ENCODE assay signal across 8 cellular contexts in the genomic region with DNA sequence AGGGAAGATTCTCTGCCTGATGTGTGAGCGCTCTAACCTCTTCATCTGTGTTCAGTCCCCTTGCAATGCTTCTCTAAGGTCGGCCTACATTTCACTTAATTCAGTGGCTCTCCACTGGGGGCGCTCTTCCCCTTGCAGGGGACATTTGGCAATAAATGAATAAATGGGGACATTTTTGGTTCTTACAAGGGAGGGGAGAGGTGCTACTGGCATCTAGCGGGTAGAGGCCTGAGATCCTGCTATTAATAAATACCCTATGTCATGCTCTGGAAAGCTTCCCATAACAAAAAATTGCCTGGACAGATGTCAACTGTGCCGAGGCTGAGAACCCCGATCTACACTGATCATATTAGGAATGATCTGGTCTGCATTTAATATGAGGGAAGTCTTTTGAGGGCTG. TPM values are rescaled to one million over a fixed set of nuclear protein-coding genes. Genes with fewer than 3 reads are reported as not detected.
A peak's percentile ranks its signal among the peaks of the same experiment; 100 is the strongest.
DNase-seq lines count a peak whose midpoint lies in the region; ATAC-seq, FAIRE-seq and TF ChIP-seq lines count a peak whose summit lies in the region.

No MANE protein-coding gene starts in this region.

- no peaks in the 10 kb centered on the region for H4K20me1 ChIP-seq in GM12878 (ENCODE audit: control insufficient read depth, insufficient read depth)

- no peaks in the 10 kb centered on the region for H3K79me2 ChIP-seq in GM12878 (ENCODE audit: control insufficient read depth, insufficient read depth, low read length)

- H3K4me1 ChIP-seq in GM12878 (ENCODE audit: control insufficient read depth, insufficient read depth, low read length) = no peaks in the 10 kb centered on the region

- H3K4me2 ChIP-seq in GM12878 (ENCODE audit: control insufficient read depth, insufficient read depth) = no peak overlapping the region

- peak; percentile 83 for TF ChIP-seq RAD21 in GM12878 (IDR thresholded peaks at IDR 0.05; ENCODE audit: insufficient read depth, low read depth, low read length)

- DNase-seq in ELF-1 (ENCODE audit: low read depth, low spot score) (peak; percentile 75), MG63 (peak; percentile 24), T-helper 1 cell (peak in 4 of 5 donors; percentile 14 to 49 (median 37)), GM12878 (ENCODE audit: low read depth, low spot score) (peak; percentile 16), islet precursor cell (peak; percentile 79)
- peak; percentile 65 for DNase-seq in stimulated activated CD4-positive, alpha-beta T cell treated with anti-CD3 and anti-CD28 coated beads, Interleukin-4, amount 100 ng/mL, for 1 hour

- WGBS in GM12878 (ENCODE audit: insufficient coverage, insufficient replicate concordance, low lambda C conversion rate, missing lambda C conversion rate) = 35% methylated on average over 6 of the region's 6 CpGs

- intact Hi-C loops in GM12878 (cut with micrococcal nuclease; ENCODE audit: unreplicated experiment) = loop anchor here (2.0 kb wide), 1 partner anchor 163 kb away; no protein-coding TSS in a partner anchor

- peak; percentile 82 to 95 (median 86) for TF ChIP-seq CTCF in GM12878 (IDR thresholded peaks at IDR 0.05 in 2 of 3, conservative IDR thresholded peaks at IDR 0.05 in 1 of 3; ENCODE audit: control insufficient read depth in 2 of 3, extremely low read depth in 1 of 3, insufficient read depth in 1 of 3, low read depth in 3 of 3, low read length in 3 of 3)

- no peak for TF ChIP-seq POLR2A in GM12878 (IDR thresholded peaks at IDR 0.05; ENCODE audit: low read depth, low read length)

- POLR2A ChIA-PET in GM12878 (lab: Charles Lee) = no interaction called here

- H3K4me3 ChIP-seq in MG63 = no peak overlapping the region
- no peak overlapping the region for H3K4me3 ChIP-seq in GM12878

- H3K27me3 ChIP-seq in MG63 = no peaks in the 10 kb centered on the region
- no peaks in the 10 kb centered on the region for H3K27me3 ChIP-seq in GM12878 (replicated peaks in 1 of 2; ENCODE audit: control insufficient read depth in 2 of 2, insufficient read depth in 2 of 2, low read length in 1 of 2)

- RAD21 ChIA-PET in GM12878 (lab: Charles Lee; ENCODE audit: unreplicated experiment) = interaction anchor here (1.2 kb wide), 1 partner anchor 162 kb away, joined by 5 read pairs; no protein-coding TSS in a partner anchor

- no peak overlapping the region for H2AFZ ChIP-seq in GM12878 (ENCODE audit: control insufficient read depth, low read depth, low read length)

- H3K9me3 ChIP-seq in MG63 = no peaks in the 10 kb centered on the region
- H3K9me3 ChIP-seq in GM12878 (replicated peaks; ENCODE audit: control insufficient read depth, insufficient read depth, low read length) = no peaks in the 10 kb centered on the region

- peak; percentile 44 for FAIRE-seq in GM12878 (lab: Jason Lieb, UNC)

- H3K9ac ChIP-seq in GM12878 (ENCODE audit: control insufficient read depth, insufficient read depth, low read length) = no peak overlapping the region

- no peak for TF ChIP-seq EP300 in GM12878 (IDR thresholded peaks at IDR 0.05; ENCODE audit: borderline replicate concordance in 1 of 2, control insufficient read depth in 1 of 2, low read depth in 2 of 2, low read length in 2 of 2)

- H3K27ac ChIP-seq in GM12878 (ENCODE audit: control insufficient read depth, insufficient read depth) = no peak overlapping the region

- SMC1A ChIA-PET in GM12878 (lab: Charles Lee; ENCODE audit: uncharacterized antibody, unreplicated experiment) = no interaction called here

- in situ Hi-C loops in GM12878 (cut with MboI) = loop anchor here (5.0 kb wide), 2 partner anchors 165 to 340 kb away; no protein-coding TSS in a partner anchor

- no TSS peak for BruUV-seq in GM12878 (replicated peaks; lab: Mats Ljungman, UMichigan)

- CTCF ChIA-PET in GM12878 (lab: Yijun Ruan, JAX) = interaction anchor here (1.4 to 3.8 kb wide), 4 partner anchors 9 to 163 kb away, joined by 3 to 21 read pairs (median 4); no protein-coding TSS in a partner anchor

- H3K36me3 ChIP-seq in MG63 = no peaks in the 10 kb centered on the region
- no peaks in the 10 kb centered on the region for H3K36me3 ChIP-seq in GM12878 (ENCODE audit: control insufficient read depth in 2 of 2, insufficient read depth in 2 of 2, low read length in 1 of 2)

- peak; percentile 87 for ATAC-seq in GM12878
- no peak for ATAC-seq in HG03565 (IDR thresholded peaks at IDR 0.05; ENCODE audit: unreplicated experiment)
- no peak for ATAC-seq in GM21381 (IDR thresholded peaks at IDR 0.05; ENCODE audit: unreplicated experiment)

TF ChIP-seq in GM12878, 131 proteins besides CTCF, POLR2A, EP300 and RAD21:
- no peak for TF ChIP-seq CBFB (IDR thresholded peaks at IDR 0.05; ENCODE audit: low read depth)
- TF ChIP-seq POU2F2 (IDR thresholded peaks at IDR 0.05; ENCODE audit: borderline replicate concordance, low read depth, low read length) = peak; percentile 52; the same call in 1 of the 3 replicates
- peak; percentile 37; the same call in 1 of the 2 replicates for TF ChIP-seq SMC3 (IDR thresholded peaks at IDR 0.05; ENCODE audit: borderline replicate concordance, low read length)
- TF ChIP-seq, protein P1, sequence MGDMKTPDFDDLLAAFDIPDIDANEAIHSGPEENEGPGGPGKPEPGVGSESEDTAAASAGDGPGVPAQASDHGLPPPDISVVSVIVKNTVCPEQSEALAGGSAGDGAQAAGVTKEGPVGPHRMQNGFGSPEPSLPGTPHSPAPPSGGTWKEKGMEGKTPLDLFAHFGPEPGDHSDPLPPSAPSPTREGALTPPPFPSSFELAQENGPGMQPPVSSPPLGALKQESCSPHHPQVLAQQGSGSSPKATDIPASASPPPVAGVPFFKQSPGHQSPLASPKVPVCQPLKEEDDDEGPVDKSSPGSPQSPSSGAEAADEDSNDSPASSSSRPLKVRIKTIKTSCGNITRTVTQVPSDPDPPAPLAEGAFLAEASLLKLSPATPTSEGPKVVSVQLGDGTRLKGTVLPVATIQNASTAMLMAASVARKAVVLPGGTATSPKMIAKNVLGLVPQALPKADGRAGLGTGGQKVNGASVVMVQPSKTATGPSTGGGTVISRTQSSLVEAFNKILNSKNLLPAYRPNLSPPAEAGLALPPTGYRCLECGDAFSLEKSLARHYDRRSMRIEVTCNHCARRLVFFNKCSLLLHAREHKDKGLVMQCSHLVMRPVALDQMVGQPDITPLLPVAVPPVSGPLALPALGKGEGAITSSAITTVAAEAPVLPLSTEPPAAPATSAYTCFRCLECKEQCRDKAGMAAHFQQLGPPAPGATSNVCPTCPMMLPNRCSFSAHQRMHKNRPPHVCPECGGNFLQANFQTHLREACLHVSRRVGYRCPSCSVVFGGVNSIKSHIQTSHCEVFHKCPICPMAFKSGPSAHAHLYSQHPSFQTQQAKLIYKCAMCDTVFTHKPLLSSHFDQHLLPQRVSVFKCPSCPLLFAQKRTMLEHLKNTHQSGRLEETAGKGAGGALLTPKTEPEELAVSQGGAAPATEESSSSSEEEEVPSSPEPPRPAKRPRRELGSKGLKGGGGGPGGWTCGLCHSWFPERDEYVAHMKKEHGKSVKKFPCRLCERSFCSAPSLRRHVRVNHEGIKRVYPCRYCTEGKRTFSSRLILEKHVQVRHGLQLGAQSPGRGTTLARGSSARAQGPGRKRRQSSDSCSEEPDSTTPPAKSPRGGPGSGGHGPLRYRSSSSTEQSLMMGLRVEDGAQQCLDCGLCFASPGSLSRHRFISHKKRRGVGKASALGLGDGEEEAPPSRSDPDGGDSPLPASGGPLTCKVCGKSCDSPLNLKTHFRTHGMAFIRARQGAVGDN (IDR thresholded peaks at IDR 0.05) = no peak
- TF ChIP-seq NFIC (IDR thresholded peaks at IDR 0.05; ENCODE audit: low read depth, low read length) = no peak
- no peak for TF ChIP-seq NR2C2 (IDR thresholded peaks at IDR 0.05; ENCODE audit: borderline replicate concordance, control insufficient read depth, insufficient read length, low read depth)
- TF ChIP-seq NBN (IDR thresholded peaks at IDR 0.05) = no peak
- no peak for TF ChIP-seq SP1 (IDR thresholded peaks at IDR 0.05; ENCODE audit: low read depth, low read length)

RNA-seq across cellular contexts. Expression of a gene that starts 25.9 kb away (rescaled TPM):
- total RNA-seq in MG63 (2014; rRNA removed; shearing (Covaris generic); ENCODE audit: low replicate concordance) = 66.4 and 71.8 TPM in 2 replicates
- 145 and 154 TPM in 2 replicates for total RNA-seq in GM12878 (2013; cell fraction: nucleolus; rRNA removed)
- total RNA-seq in GM12878 (2014; rRNA removed) (28.3 and 28.7 TPM in 2 replicates), GM12878 (2014; rRNA removed; fragmentation: Illumina TruSeq; extraction: Trizol) (33.1 and 35.4 TPM in 2 replicates), GM12878 (2021) (49.3 and 51.8 TPM in 2 replicates)
- 21.8 TPM for polyA plus RNA-seq in GM12878 (2011; ENCODE audit: low read depth)
- polyA plus RNA-seq in GM12878 (2011; rRNA removed) (26.4 and 29.2 TPM in 2 replicates), GM12878 (2014; fragmentation: Illumina TruSeq; extraction: Trizol) (54.5 and 73.4 TPM in 2 replicates), GM12878 (2014; fragmentation: Nextera tagmentation; extraction: Ambion mirVana) (1 to 10 TPM; 5.0 to 8.6 TPM), GM12878 (2014; rRNA removed) (41.3 and 43.6 TPM in 2 replicates), GM12878 (2016; fragmentation: Nextera tagmentation; extraction: Ambion mirVana) (10 to 100 TPM; 56.9 to 58.8 TPM)
- 25.6 and 25.8 TPM in 2 replicates for polyA plus RNA-seq in GM12878 (2011; cell fraction: cytosol; rRNA removed)
- polyA plus RNA-seq in GM12878 (2011; cell fraction: nucleus; rRNA removed) = 70.4 and 87.9 TPM in 2 replicates
- polyA plus RNA-seq in GM12878 (2012) = 25.6 and 38.0 TPM in 2 replicates
- 16.5 and 30.3 TPM in 2 replicates for polyA minus RNA-seq in GM12878 (2011; rRNA and poly(A)+ RNA removed)
- polyA minus RNA-seq in GM12878 (2011; cell fraction: cytosol; rRNA and poly(A)+ RNA removed) = 9.0 and 10.2 TPM in 2 replicates
- 17.7 and 32.1 TPM in 2 replicates for polyA minus RNA-seq in GM12878 (2011; cell fraction: nucleus; rRNA and poly(A)+ RNA removed)

RNA-seq across cellular contexts. Expression of a gene that starts 57.7 kb away (rescaled TPM):
- 103 and 212 TPM in 2 replicates for total RNA-seq in MG63 (2014; rRNA removed; shearing (Covaris generic); ENCODE audit: low replicate concordance)
- total RNA-seq in GM12878 (2013; cell fraction: nucleolus; rRNA removed) = 66.6 and 69.6 TPM in 2 replicates
- total RNA-seq in GM12878 (2014; rRNA removed) (37.7 and 48.9 TPM in 2 replicates), GM12878 (2014; rRNA removed; fragmentation: Illumina TruSeq; extraction: Trizol) (53.4 and 64.4 TPM in 2 replicates), GM12878 (2021) (51.0 and 63.4 TPM in 2 replicates)
- 120 TPM for polyA plus RNA-seq in GM12878 (2011; ENCODE audit: low read depth)
- polyA plus RNA-seq in GM12878 (2011; rRNA removed) (50.4 and 64.6 TPM in 2 replicates), GM12878 (2014; fragmentation: Illumina TruSeq; extraction: Trizol) (112 and 126 TPM in 2 replicates), GM12878 (2014; fragmentation: Nextera tagmentation; extraction: Ambion mirVana) (10 to 100 TPM; 82.2 to 93.0 TPM), GM12878 (2014; rRNA removed) (61.1 and 70.7 TPM in 2 replicates), GM12878 (2016; fragmentation: Nextera tagmentation; extraction: Ambion mirVana) (100 to 1,000 TPM; 133 to 148 TPM)
- polyA plus RNA-seq in GM12878 (2011; cell fraction: cytosol; rRNA removed) = 29.1 and 44.4 TPM in 2 replicates
- 22.2 and 24.4 TPM in 2 replicates for polyA plus RNA-seq in GM12878 (2011; cell fraction: nucleus; rRNA removed)
- polyA plus RNA-seq in GM12878 (2012) = 53.8 and 56.6 TPM in 2 replicates
- 18.4 and 20.0 TPM in 2 replicates for polyA minus RNA-seq in GM12878 (2011; rRNA and poly(A)+ RNA removed)
- polyA minus RNA-seq in GM12878 (2011; cell fraction: cytosol; rRNA and poly(A)+ RNA removed) = 12.0 and 15.2 TPM in 2 replicates
- 12.5 and 26.1 TPM in 2 replicates for polyA minus RNA-seq in GM12878 (2011; cell fraction: nucleus; rRNA and poly(A)+ RNA removed)

Comparison
In these comparisons a context has a peak if more than half of its experiments do, and no peak if none do; other contexts are left out.
1. DNase-seq: peak in every context shown above with its lines; median percentile 79 in islet precursor cell; 75 in ELF-1; 65 in stimulated activated CD4-positive, alpha-beta T cell treated with anti-CD3 and anti-CD28 coated beads, Interleukin-4, amount 100 ng/mL, for 1 hour; 37 in T-helper 1 cell; 24 in MG63; 16 in GM12878.